Comparison of ENCODE assay signal across 1 cellular context in genomic region chr10:99532194-99532593, GRCh38.
TF ChIP-seq lines count a peak whose summit lies in the region.

No MANE protein-coding gene starts in this region.

TF ChIP-seq in H1, 55 proteins besides CTCF, POLR2A, EP300 and RAD21:
- no peak for TF ChIP-seq KDM1A (IDR thresholded peaks at IDR 0.05; ENCODE audit: borderline replicate concordance, low read length)
